In the genomic region with DNA sequence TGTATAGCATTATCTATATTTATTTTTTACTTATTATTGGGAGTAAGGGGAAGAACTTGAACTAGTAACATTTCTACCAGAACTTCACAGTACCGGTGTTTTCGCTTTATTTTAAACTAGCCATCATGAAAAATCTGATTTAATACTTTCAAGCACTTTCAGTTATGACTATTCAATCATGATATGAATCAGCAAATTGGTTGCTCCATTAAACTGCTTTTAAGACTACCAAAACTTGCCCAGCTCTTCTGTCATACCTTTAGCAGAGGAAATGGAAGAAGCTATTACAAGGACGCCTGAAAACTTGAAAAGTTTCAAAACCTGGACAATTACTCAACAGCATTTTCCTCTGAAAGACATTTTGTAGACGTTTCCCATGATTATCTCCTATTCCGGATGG, we compare ENCODE assay signal across 1 cellular context.
TF ChIP-seq lines count a peak whose summit lies in the region.

No MANE protein-coding gene starts in this region.

TF ChIP-seq in WTC11, 78 proteins besides CTCF, POLR2A, EP300 and RAD21 (continued from another document):
- TF ChIP-seq, protein P1, sequence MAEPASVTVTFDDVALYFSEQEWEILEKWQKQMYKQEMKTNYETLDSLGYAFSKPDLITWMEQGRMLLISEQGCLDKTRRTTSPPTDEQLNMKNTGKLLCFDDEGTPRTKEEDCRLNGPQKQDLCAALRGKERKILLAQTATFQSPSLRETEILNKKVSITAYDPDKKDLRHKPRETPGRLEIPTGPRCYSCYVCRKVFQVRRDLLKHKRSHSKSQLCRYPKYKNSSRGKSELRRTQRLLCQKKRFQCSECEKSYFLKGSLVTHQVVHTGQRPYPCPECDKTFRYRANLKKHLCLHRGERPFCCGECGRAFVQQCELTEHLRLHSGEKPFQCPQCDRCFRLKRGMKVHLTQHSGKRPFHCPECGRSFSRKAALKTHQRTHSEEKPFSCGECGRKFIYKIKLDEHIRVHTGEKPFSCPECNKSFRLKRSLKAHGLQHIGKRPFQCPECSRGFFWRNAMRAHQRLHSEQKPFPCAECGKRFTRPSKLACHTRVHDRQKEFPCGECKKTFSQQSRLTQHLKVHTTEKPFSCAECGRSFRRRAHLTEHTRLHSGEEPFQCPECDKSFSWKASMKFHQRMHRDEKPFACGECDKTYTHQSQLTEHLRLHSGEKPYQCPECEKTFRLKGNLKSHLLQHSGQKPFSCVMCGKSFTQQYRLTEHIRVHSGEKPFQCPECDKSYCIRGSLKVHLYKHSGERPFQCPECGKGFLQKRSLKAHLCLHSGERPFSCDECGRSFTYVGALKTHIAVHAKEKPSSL (CRISPR knock-in tag; conservative IDR thresholded peaks at IDR 0.05), result no peak
